ENCODE assay signal across 7 cellular contexts in the genomic region with DNA sequence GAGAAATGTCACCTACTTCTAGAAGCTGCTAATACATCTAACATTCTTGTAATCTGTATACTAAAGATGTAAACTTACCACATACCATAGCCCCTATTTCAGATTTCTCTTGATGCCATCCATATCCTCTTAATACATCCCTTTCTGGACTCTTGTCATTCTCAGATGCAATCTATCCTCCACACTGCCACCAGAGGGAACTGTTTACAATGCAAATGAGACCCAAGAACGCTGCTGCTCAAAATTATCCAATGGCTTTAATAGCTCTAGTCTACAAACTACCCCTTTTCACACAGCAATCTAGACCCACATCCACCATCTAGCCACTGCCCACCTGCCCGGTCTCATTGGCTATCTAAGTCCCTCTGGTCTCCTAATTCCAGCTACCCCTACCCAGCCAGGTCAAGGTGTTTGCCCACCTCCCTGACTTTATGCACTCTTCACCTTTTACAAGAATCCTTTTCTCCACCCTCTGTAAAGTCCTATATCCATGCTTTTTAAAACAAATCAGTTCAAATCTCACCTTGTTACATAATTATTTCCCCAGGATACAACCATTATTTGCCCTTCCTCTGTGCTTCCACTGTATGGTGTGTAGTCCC. TPM values are rescaled to one million over a fixed set of nuclear protein-coding genes. Genes with fewer than 3 reads are reported as not detected.
DNase-seq lines count a peak whose midpoint lies in the region; ATAC-seq, FAIRE-seq and TF ChIP-seq lines count a peak whose summit lies in the region.

No MANE protein-coding gene starts in this region.

- no peak overlapping the region for H2AK5ac ChIP-seq in mesenchymal stem cell (ENCODE audit: low read length, severe bottlenecking)

- H4K8ac ChIP-seq in mesenchymal stem cell (ENCODE audit: low read length), result no peak overlapping the region

- WGBS in mesenchymal stem cell, result 32% methylated on average over 2 of the region's 2 CpGs

- H3K4me3 ChIP-seq in DOHH2 (ENCODE audit: low read length), result no peak overlapping the region
- H3K4me3 ChIP-seq in bronchial epithelial cell (ENCODE audit: low read depth, low read length), result no peak overlapping the region
- no peak overlapping the region for H3K4me3 ChIP-seq in mesenchymal stem cell (ENCODE audit: insufficient read depth in 1 of 2, low read depth in 1 of 2, low read length in 2 of 2)

- DNase-seq in NCI-H748 (lab: John Stamatoyannopoulos, UW; ENCODE audit: unreplicated experiment) (peak; percentile 71), bronchial epithelial cell (ENCODE audit: low read depth) (peak; percentile 70), mesenchymal stem cell (peak; percentile 63), activated gamma-delta T cell (lab: John Stamatoyannopoulos, UW) (no peak)

- H3K9ac ChIP-seq in mesenchymal stem cell (ENCODE audit: low read length), result no peak overlapping the region

- H3K14ac ChIP-seq in mesenchymal stem cell (ENCODE audit: low read length in 2 of 2), result no peak overlapping the region

- H2BK15ac ChIP-seq in mesenchymal stem cell (ENCODE audit: low read depth, poor library complexity, severe bottlenecking), result no peak overlapping the region

- no peak overlapping the region for H3K27ac ChIP-seq in DOHH2 (ENCODE audit: low read depth, low read length)
- no peak overlapping the region for H3K27ac ChIP-seq in mesenchymal stem cell (ENCODE audit: low read length, poor library complexity, severe bottlenecking)

- H3K4me2 ChIP-seq in DOHH2 (ENCODE audit: low read length) (no peak overlapping the region), mesenchymal stem cell (ENCODE audit: low read length, poor library complexity, severe bottlenecking) (no peak overlapping the region)

- no peak overlapping the region for H2BK5ac ChIP-seq in mesenchymal stem cell (ENCODE audit: low read depth, low read length, poor library complexity, severe bottlenecking)

- H3K27me3 ChIP-seq in DOHH2 (ENCODE audit: control insufficient read depth, low read length), result peaks cover 8% of the 10 kb centered on the region; the same call in 1 of the 2 replicates
- H3K27me3 ChIP-seq in bronchial epithelial cell (ENCODE audit: control insufficient read depth, insufficient read depth, low read length), result no peaks in the 10 kb centered on the region
- peaks cover 0 to 11% of the 10 kb centered on the region in 2 experiments for H3K27me3 ChIP-seq in mesenchymal stem cell (ENCODE audit: control insufficient read depth in 1 of 2, insufficient read depth in 1 of 2, low read length in 2 of 2)

- H3K4ac ChIP-seq in mesenchymal stem cell (ENCODE audit: low read depth in 1 of 2, low read length in 2 of 2), result no peak overlapping the region

- peaks cover 16% of the 10 kb centered on the region for H3K79me1 ChIP-seq in mesenchymal stem cell (replicated peaks; ENCODE audit: low read length, poor library complexity, severe bottlenecking)

- no peak overlapping the region for H4K91ac ChIP-seq in mesenchymal stem cell (ENCODE audit: low read length)

- no peaks in the 10 kb centered on the region for H3K36me3 ChIP-seq in DOHH2 (ENCODE audit: control insufficient read depth, low read length)
- H3K36me3 ChIP-seq in bronchial epithelial cell (ENCODE audit: control insufficient read depth, insufficient read depth, low read length), result peaks cover 1% of the 10 kb centered on the region
- peaks cover 0 to 7% of the 10 kb centered on the region in 2 experiments for H3K36me3 ChIP-seq in mesenchymal stem cell (ENCODE audit: control insufficient read depth in 1 of 2, insufficient read depth in 2 of 2, low read depth in 1 of 2, low read length in 2 of 2)

- FAIRE-seq in bronchial epithelial cell (lab: Jason Lieb, UNC), result no peak

- no peaks in the 10 kb centered on the region for H3K9me3 ChIP-seq in DOHH2 (ENCODE audit: control insufficient read depth, insufficient read depth, low read length)
- H3K9me3 ChIP-seq in mesenchymal stem cell (ENCODE audit: control insufficient read depth, low read length), result no peaks in the 10 kb centered on the region

- no peak overlapping the region for H2BK12ac ChIP-seq in mesenchymal stem cell (ENCODE audit: low read length in 2 of 2)

- H3K79me2 ChIP-seq in DOHH2 (ENCODE audit: control insufficient read depth, low read length), result no peaks in the 10 kb centered on the region

- TF ChIP-seq CTCF in DOHH2 (IDR thresholded peaks at IDR 0.05; ENCODE audit: low read depth, low read length, poor library complexity, severe bottlenecking) (peak; percentile 68), bronchial epithelial cell (IDR thresholded peaks at IDR 0.05; ENCODE audit: insufficient read depth, low read length, severe bottlenecking) (peak; percentile 70)

- H4K20me1 ChIP-seq in DOHH2 (ENCODE audit: control insufficient read depth, insufficient read depth, low read depth, low read length), result no peaks in the 10 kb centered on the region

- H3K4me1 ChIP-seq in DOHH2 (ENCODE audit: control insufficient read depth, low read length) (peaks cover 4% of the 10 kb centered on the region), mesenchymal stem cell (ENCODE audit: control insufficient read depth, insufficient read depth, low read depth, low read length) (peaks cover 2% of the 10 kb centered on the region)

- H2BK120ac ChIP-seq in mesenchymal stem cell (ENCODE audit: low read depth, low read length), result no peak overlapping the region

- H3F3A ChIP-seq in DOHH2 (ENCODE audit: control insufficient read depth, insufficient read depth), result no peaks in the 10 kb centered on the region

- H3K23ac ChIP-seq in mesenchymal stem cell (ENCODE audit: low read length in 2 of 2), result no peak overlapping the region

- no peaks in the 10 kb centered on the region for H3K9me2 ChIP-seq in DOHH2 (replicated peaks; ENCODE audit: control insufficient read depth, low read length)

- ATAC-seq in GM18909 (IDR thresholded peaks at IDR 0.05; ENCODE audit: poor library complexity, unreplicated experiment), result peak; percentile 41
- ATAC-seq in HG03354 (IDR thresholded peaks at IDR 0.05; ENCODE audit: poor library complexity, severe bottlenecking, unreplicated experiment), result peak; percentile 49

- H3K18ac ChIP-seq in mesenchymal stem cell (ENCODE audit: low read depth in 1 of 2, low read length in 2 of 2), result no peak overlapping the region

- H2AFZ ChIP-seq in mesenchymal stem cell (ENCODE audit: low read depth, low read length), result no peak overlapping the region

RNA-seq across cellular contexts. Expression of a gene that starts 14.8 kb away (rescaled TPM):
- 3.2 and 5.3 TPM in 2 replicates for total RNA-seq in bronchial epithelial cell
- polyA plus RNA-seq in mesenchymal stem cell (2013, experiment 1 of 2), result 0.83 TPM
- 0.88 TPM for polyA plus RNA-seq in mesenchymal stem cell (2013, experiment 2 of 2)

RNA-seq across cellular contexts. Expression of a gene that starts 59.4 kb away (rescaled TPM):
- 7.4 and 8.4 TPM in 2 replicates for total RNA-seq in bronchial epithelial cell
- 5.6 TPM for polyA plus RNA-seq in mesenchymal stem cell (2013, experiment 1 of 2)
- 6.5 TPM for polyA plus RNA-seq in mesenchymal stem cell (2013, experiment 2 of 2)
